18 cellular contexts compared by ENCODE assay signal in genomic region chr14:103301512-103302197, GRCh38. TPM values are rescaled to one million over a fixed set of nuclear protein-coding genes. Genes with fewer than 3 reads are reported as not detected.
DNase-seq lines count a peak whose midpoint lies in the region; ATAC-seq and TF ChIP-seq lines count a peak whose summit lies in the region.
"Had no signal": no experiment of that assay in that cellular context is flagged by ENCODE, and none has a peak within 500 bp of the region (broad histone marks: within the 10 kb centered on the region; RNA-seq: fewer than 3 reads in every experiment).

No MANE protein-coding gene starts in this region.

- H3K23ac ChIP-seq in neuronal stem cell (ENCODE audit: low read depth, low read length, poor library complexity), result no peak overlapping the region

- ATAC-seq in GM23338 (peak; percentile 57), GM21515 (IDR thresholded peaks at IDR 0.05; ENCODE audit: unreplicated experiment) (no peak)
- ATAC-seq: CD8-positive, alpha-beta T cell; Panc1 had no signal

- intact Hi-C loops in mammary epithelial cell (cut with micrococcal nuclease), result no loop called here
- intact Hi-C loops in activated T-helper 1 cell treated with anti-CD3 and anti-CD28 coated beads, Interleukin-12 subunit alpha, Interleukin-12 subunit beta, Interleukin-2, Interleukin-4 antibody, amounts not matched to agents 30 ng/mL and 10 ng/mL and 1 ng/mL, durations not matched to agents 14 hours and 24 hours and 36 hours (cut with micrococcal nuclease), result no loop called here

- H3K27me3 ChIP-seq in GM23338 (ENCODE audit: insufficient read depth) (no peaks in the 10 kb centered on the region), MG63 (no peaks in the 10 kb centered on the region), mammary epithelial cell (ENCODE audit: insufficient read depth, low read length) (no peaks in the 10 kb centered on the region), neuronal stem cell (ENCODE audit: control insufficient read depth in 3 of 3, insufficient read depth in 3 of 3, low read depth in 1 of 3, low read length in 3 of 3) (peaks cover 0 to 18% (median 0%) of the 10 kb centered on the region in 3 experiments)

- WGBS in mammary epithelial cell (ENCODE audit: low coverage, missing lambda C conversion rate), result 77% methylated on average over 5 of the region's 10 CpGs
- WGBS in neuronal stem cell (ENCODE audit: extremely low coverage in 2 of 2, insufficient read length in 2 of 2, insufficient replicate concordance in 1 of 2), 2 donors, result no CpG with 5 or more reads among the region's 10 CpGs

- H3K4me1 ChIP-seq in GM23338 (ENCODE audit: insufficient read depth) (no peaks in the 10 kb centered on the region), mammary epithelial cell (ENCODE audit: insufficient read depth, low read length) (peaks cover 16% of the 10 kb centered on the region), neuronal stem cell (ENCODE audit: control insufficient read depth in 2 of 2, insufficient read depth in 1 of 2, low read depth in 1 of 2, low read length in 2 of 2) (peaks cover 0 to 1% of the 10 kb centered on the region in 2 donors)
- H3K4me1 ChIP-seq: BE2C had no signal

- no peak overlapping the region for H3K4me2 ChIP-seq in GM23338
- H3K4me2 ChIP-seq in mammary epithelial cell (ENCODE audit: insufficient read depth, low read depth, low read length), result peak overlapping the region; percentile 67
- H3K4me2 ChIP-seq in neuronal stem cell (ENCODE audit: insufficient read depth, low read length, poor library complexity, severe bottlenecking), result no peak overlapping the region

- DNase-seq in GM23338 (ENCODE audit: low spot score) (no peak), MG63 (peak; percentile 3), mammary epithelial cell (peak; percentile 26), neuronal stem cell (ENCODE audit: low spot score) (no peak), NCI-H2081 (lab: John Stamatoyannopoulos, UW) (no peak), medulla oblongata (ENCODE audit: extremely low spot score) (no peak)
- no peak for DNase-seq in activated T-helper 1 cell treated with anti-CD3 and anti-CD28 coated beads, Interleukin-12 subunit alpha, Interleukin-12 subunit beta, Interleukin-2, Interleukin-4 antibody, amounts not matched to agents 30 ng/mL and 10 ng/mL and 1 ng/mL, durations not matched to agents 14 hours and 24 hours and 36 hours (ENCODE audit: low spot score)
- DNase-seq: BE2C; CD8-positive, alpha-beta T cell; DND-41; GF-D8; IMR-90; NCI-H1436; NCI-H2081 treated with DMSO at 0.1 percent for 48 hours; NCI-H69; SHP77 had no signal

- peak overlapping the region; percentile 76 for H3K18ac ChIP-seq in neuronal stem cell (ENCODE audit: low read length)

- no peak overlapping the region for H2BK12ac ChIP-seq in neuronal stem cell (ENCODE audit: low read length)

- peaks cover 7% of the 10 kb centered on the region for H3K27me3 Mint-ChIP-seq in GM23338 (ENCODE audit: insufficient read depth, low read depth, poor library complexity)
- H3K27me3 Mint-ChIP-seq in activated T-helper 1 cell treated with anti-CD3 and anti-CD28 coated beads, Interleukin-12 subunit alpha, Interleukin-12 subunit beta, Interleukin-2, Interleukin-4 antibody, amounts not matched to agents 30 ng/mL and 10 ng/mL and 1 ng/mL, durations not matched to agents 14 hours and 24 hours and 36 hours (ENCODE audit: insufficient read depth), result peaks cover 22% of the 10 kb centered on the region

- BruUV-seq in mammary epithelial cell (replicated peaks; lab: Mats Ljungman, UMichigan), result TSS peak; percentile 32

- dilution Hi-C loops in mammary epithelial cell (cut with HindIII; ENCODE audit: low sequenced_read_pairs), result no loop called here

- H3K36me3 ChIP-seq in GM23338 (ENCODE audit: insufficient read depth) (no peaks in the 10 kb centered on the region), MG63 (no peaks in the 10 kb centered on the region), mammary epithelial cell (ENCODE audit: insufficient read depth, low read length) (no peaks in the 10 kb centered on the region), neuronal stem cell (replicated peaks in 1 of 2; ENCODE audit: control insufficient read depth in 2 of 2, insufficient read depth in 2 of 2, low read length in 2 of 2) (no peaks in the 10 kb centered on the region)
- H3K36me3 ChIP-seq: BE2C had no signal

- H3K4me1 Mint-ChIP-seq in GM23338, result peaks cover 6% of the 10 kb centered on the region
- H3K4me1 Mint-ChIP-seq in activated T-helper 1 cell treated with anti-CD3 and anti-CD28 coated beads, Interleukin-12 subunit alpha, Interleukin-12 subunit beta, Interleukin-2, Interleukin-4 antibody, amounts not matched to agents 30 ng/mL and 10 ng/mL and 1 ng/mL, durations not matched to agents 14 hours and 24 hours and 36 hours (ENCODE audit: low read depth), result no peaks in the 10 kb centered on the region

- in situ Hi-C loops in mammary epithelial cell (cut with MboI; ENCODE audit: low sequenced_read_pairs in 2 of 2), result no loop called here

- H3K9me3 Mint-ChIP-seq in GM23338, result no peaks in the 10 kb centered on the region
- no peaks in the 10 kb centered on the region for H3K9me3 Mint-ChIP-seq in activated T-helper 1 cell treated with anti-CD3 and anti-CD28 coated beads, Interleukin-12 subunit alpha, Interleukin-12 subunit beta, Interleukin-2, Interleukin-4 antibody, amounts not matched to agents 30 ng/mL and 10 ng/mL and 1 ng/mL, durations not matched to agents 14 hours and 24 hours and 36 hours
- H3K9me3 Mint-ChIP-seq: CD8-positive, alpha-beta T cell had no signal

- H3F3A ChIP-seq in GM23338 (replicated peaks; ENCODE audit: low read depth), result no peaks in the 10 kb centered on the region

- H2BK5ac ChIP-seq in neuronal stem cell (ENCODE audit: low read length), result no peak overlapping the region

- no peaks in the 10 kb centered on the region for H3K79me1 ChIP-seq in neuronal stem cell (ENCODE audit: low read depth, low read length)

- H2AK5ac ChIP-seq in neuronal stem cell (ENCODE audit: low read depth, low read length), result no peak overlapping the region

- H3K9me3 ChIP-seq in MG63, result no peaks in the 10 kb centered on the region
- H3K9me3 ChIP-seq in mammary epithelial cell (replicated peaks; ENCODE audit: insufficient read depth, low read length), result no peaks in the 10 kb centered on the region
- H3K9me3 ChIP-seq in neuronal stem cell (replicated peaks in 1 of 2; ENCODE audit: control insufficient read depth in 2 of 2, insufficient read depth in 1 of 2, low read depth in 1 of 2, low read length in 2 of 2), result no peaks in the 10 kb centered on the region
- H3K9me3 ChIP-seq: BE2C had no signal

- TF ChIP-seq CTCF in GM23338 (conservative IDR thresholded peaks at IDR 0.05; ENCODE audit: low read depth in 2 of 2) (no peak), mammary epithelial cell (conservative IDR thresholded peaks at IDR 0.05 in 1 of 2, IDR thresholded peaks at IDR 0.05 in 1 of 2; ENCODE audit: extremely low read depth in 1 of 2, insufficient read depth in 1 of 2, low read depth in 1 of 2, low read length in 2 of 2) (no peak)

- no peak overlapping the region for H4K91ac ChIP-seq in neuronal stem cell (ENCODE audit: low read depth, low read length, poor library complexity)

- H2BK120ac ChIP-seq in neuronal stem cell (ENCODE audit: low read depth, low read length), result no peak overlapping the region

- H3K79me2 ChIP-seq in GM23338 (replicated peaks; ENCODE audit: insufficient read depth) (no peaks in the 10 kb centered on the region), mammary epithelial cell (ENCODE audit: insufficient read depth, low read length) (no peaks in the 10 kb centered on the region)

- no peaks in the 10 kb centered on the region for H3K9me2 ChIP-seq in GM23338 (ENCODE audit: insufficient read depth)

- no peak overlapping the region for H3K4me3 ChIP-seq in GM23338
- no peak overlapping the region for H3K4me3 ChIP-seq in MG63
- no peak overlapping the region for H3K4me3 ChIP-seq in mammary epithelial cell (replicated peaks in 1 of 3; ENCODE audit: insufficient read depth in 1 of 3, low read depth in 2 of 3, low read length in 3 of 3)
- H3K4me3 ChIP-seq in neuronal stem cell (ENCODE audit: low read length in 2 of 2), result peak overlapping the region in 1 of 2 donors; percentile 29

- CTCF ChIA-PET in mammary epithelial cell (lab: Charles Lee; ENCODE audit: low non-redundant PET), result no interaction called here

- H3K27ac ChIP-seq in GM23338 (ENCODE audit: low read depth) (no peak overlapping the region), mammary epithelial cell (ENCODE audit: insufficient read depth, low read depth, low read length) (no peak overlapping the region), neuronal stem cell (replicated peaks; ENCODE audit: low read length) (no peak overlapping the region)

- H2AFZ ChIP-seq in GM23338 (no peak overlapping the region), mammary epithelial cell (ENCODE audit: low read depth, low read length) (peak overlapping the region; percentile 90), neuronal stem cell (ENCODE audit: low read length) (no peak overlapping the region)

- H4K20me1 ChIP-seq in GM23338 (replicated peaks; ENCODE audit: insufficient read depth) (no peaks in the 10 kb centered on the region), mammary epithelial cell (ENCODE audit: insufficient read depth, low read length) (no peaks in the 10 kb centered on the region)

- H3K4me3 Mint-ChIP-seq in GM23338, result no peak overlapping the region
- H3K4me3 Mint-ChIP-seq in activated T-helper 1 cell treated with anti-CD3 and anti-CD28 coated beads, Interleukin-12 subunit alpha, Interleukin-12 subunit beta, Interleukin-2, Interleukin-4 antibody, amounts not matched to agents 30 ng/mL and 10 ng/mL and 1 ng/mL, durations not matched to agents 14 hours and 24 hours and 36 hours, result no peak overlapping the region
- H3K4me3 Mint-ChIP-seq: CD8-positive, alpha-beta T cell had no signal

- peak overlapping the region; percentile 38 for H3K14ac ChIP-seq in neuronal stem cell (ENCODE audit: low read length)

- H3K9ac ChIP-seq in mammary epithelial cell (ENCODE audit: insufficient read depth, low read length) (no peak overlapping the region), neuronal stem cell (ENCODE audit: low read depth, low read length, poor library complexity) (no peak overlapping the region)

- H3K36me3 Mint-ChIP-seq in GM23338 (ENCODE audit: low read depth), result no peaks in the 10 kb centered on the region
- no peaks in the 10 kb centered on the region for H3K36me3 Mint-ChIP-seq in activated T-helper 1 cell treated with anti-CD3 and anti-CD28 coated beads, Interleukin-12 subunit alpha, Interleukin-12 subunit beta, Interleukin-2, Interleukin-4 antibody, amounts not matched to agents 30 ng/mL and 10 ng/mL and 1 ng/mL, durations not matched to agents 14 hours and 24 hours and 36 hours (ENCODE audit: low read depth)
- H3K36me3 Mint-ChIP-seq: CD8-positive, alpha-beta T cell had no signal

- no peak overlapping the region for H3K27ac Mint-ChIP-seq in GM23338
- no peak overlapping the region for H3K27ac Mint-ChIP-seq in activated T-helper 1 cell treated with anti-CD3 and anti-CD28 coated beads, Interleukin-12 subunit alpha, Interleukin-12 subunit beta, Interleukin-2, Interleukin-4 antibody, amounts not matched to agents 30 ng/mL and 10 ng/mL and 1 ng/mL, durations not matched to agents 14 hours and 24 hours and 36 hours
- H3K27ac Mint-ChIP-seq: CD8-positive, alpha-beta T cell had no signal

- H2BK15ac ChIP-seq in neuronal stem cell (ENCODE audit: low read length), result no peak overlapping the region

- no peak overlapping the region for H3K4ac ChIP-seq in neuronal stem cell (ENCODE audit: low read length)

- H4K8ac ChIP-seq in neuronal stem cell (ENCODE audit: low read depth, low read length), result peak overlapping the region; percentile 43

RNA-seq across cellular contexts. Expression of gene EIF5, which starts 32.4 kb away (rescaled TPM):
- 177 and 194 TPM in 2 replicates for total RNA-seq in GM23338 (2014; rRNA removed; shearing (Covaris generic))
- polyA plus RNA-seq in GM23338 (2016; fragmentation: Nextera tagmentation; extraction: Ambion mirVana) (476 and 634 TPM in 2 replicates), mammary epithelial cell (337 TPM)
- total RNA-seq in MG63 (2014; rRNA removed; shearing (Covaris generic); ENCODE audit: low replicate concordance), result 180 and 183 TPM in 2 replicates
- 100 to 1,000 TPM; 142 to 333 TPM for total RNA-seq in mammary epithelial cell
- 310 TPM for polyA minus RNA-seq in mammary epithelial cell
- 304 TPM for polyA plus RNA-seq in neuronal stem cell (2013, experiment 1 of 2)
- polyA plus RNA-seq in neuronal stem cell (2013, experiment 2 of 2), result 312 TPM
- 279 and 292 TPM in 2 replicates for total RNA-seq in activated T-helper 1 cell treated with anti-CD3 and anti-CD28 coated beads, Interleukin-12 subunit alpha, Interleukin-12 subunit beta, Interleukin-2, Interleukin-4 antibody, amounts not matched to agents 30 ng/mL and 10 ng/mL and 1 ng/mL, durations not matched to agents 14 hours and 24 hours and 36 hours

Comparison
In these comparisons a context has a peak if more than half of its experiments do, and no peak if none do; other contexts are left out.
1. DNase-seq: peak in MG63 (single experiment) and mammary epithelial cell (single experiment); none in GM23338 (single experiment), neuronal stem cell (single experiment), NCI-H2081 (0 of 2), activated T-helper 1 cell treated with anti-CD3 and anti-CD28 coated beads, Interleukin-12 subunit alpha, Interleukin-12 subunit beta, Interleukin-2, Interleukin-4 antibody, amounts not matched to agents 30 ng/mL and 10 ng/mL and 1 ng/mL, durations not matched to agents 14 hours and 24 hours and 36 hours (single experiment) and medulla oblongata (single experiment).